Comparison of ENCODE assay signal across 28 cellular contexts in the genomic region with DNA sequence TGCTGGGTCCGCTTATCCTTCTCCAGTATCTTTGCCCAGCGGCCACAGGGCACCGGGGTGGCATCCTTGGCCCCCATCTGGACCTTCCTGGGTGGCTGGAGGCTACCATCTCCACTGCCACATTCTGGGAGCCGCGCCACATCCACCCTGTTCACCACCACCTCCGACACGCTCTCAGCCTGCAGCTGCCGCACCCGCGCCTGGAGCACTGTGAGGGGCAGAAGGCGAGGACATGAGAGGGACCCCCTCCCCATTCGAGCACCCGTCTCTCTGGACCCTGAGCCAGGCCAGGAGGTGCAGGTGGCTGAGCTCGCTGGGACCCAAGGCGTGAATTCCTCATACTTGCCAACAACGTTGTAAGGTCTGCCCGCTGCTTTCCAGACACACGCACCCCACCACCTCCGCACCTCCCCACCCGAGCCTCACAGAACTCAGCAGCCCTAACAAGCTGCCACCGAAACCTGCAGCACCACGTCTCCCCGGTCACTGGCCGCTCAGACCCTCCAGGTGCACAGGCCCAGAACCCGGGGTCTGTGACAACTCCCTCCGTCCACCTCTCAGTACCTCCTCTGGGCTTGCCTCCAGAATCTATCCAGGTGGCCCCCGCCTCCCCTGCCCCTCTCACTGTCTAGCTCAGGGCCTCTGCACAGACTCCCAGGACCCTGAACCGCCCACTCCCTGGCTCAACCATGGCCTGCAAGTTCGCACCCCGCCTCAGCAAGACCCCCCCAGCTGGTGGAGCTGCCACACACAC. TPM values are rescaled to one million over a fixed set of nuclear protein-coding genes. Genes with fewer than 3 reads are reported as not detected.
DNase-seq lines count a peak whose midpoint lies in the region; ATAC-seq, FAIRE-seq and TF ChIP-seq lines count a peak whose summit lies in the region.
"Had no signal": no experiment of that assay in that cellular context is flagged by ENCODE, and none has a peak within 500 bp of the region (broad histone marks: within the 10 kb centered on the region; RNA-seq: fewer than 3 reads in every experiment).

No MANE protein-coding gene starts in this region.

- POLR2A ChIA-PET in CD8-positive, alpha-beta memory T cell (lab: Charles Lee) = no interaction called here
- POLR2A ChIA-PET in K562 (lab: Yijun Ruan, JAX) = no interaction called here

- H3K4me2 ChIP-seq in BLaER1 treated with 17β-estradiol and CSF1 and Interleukin-3, amounts not matched to agents 10 nM and 100 nM = peak overlapping the region in 7 of 11 experiments; percentile 5 to 96 (median 23); a peak in 7 of 22 replicates
- H3K4me2 ChIP-seq in K562 (ENCODE audit: insufficient read depth, low read length) = no peak overlapping the region

- no peak for TF ChIP-seq RAD21 in K562 (CRISPR knock-in tag; conservative IDR thresholded peaks at IDR 0.05 in 1 of 2, IDR thresholded peaks at IDR 0.05 in 1 of 2)

- no peaks in the 10 kb centered on the region for H3K9me3 Mint-ChIP-seq in CD8-positive, alpha-beta memory T cell
- H3K9me3 Mint-ChIP-seq: activated T-helper 2 cell treated with anti-CD3 and anti-CD28 coated beads, Interferon-gamma antibody, Interleukin-2, Interleukin-4, amounts not matched to agents 10 μg/mL and 5 μg/mL and 100 μg/mL, durations not matched to agents 14 hours and 24 hours and 36 hours; CD8-positive, alpha-beta T cell; effector memory CD8-positive, alpha-beta T cell; WTC11 had no signal

- peak overlapping the region in 4 of 7 donors; percentile 9 to 61 (median 39) for H3K4me3 Mint-ChIP-seq in CD8-positive, alpha-beta memory T cell
- H3K4me3 Mint-ChIP-seq: CD8-positive, alpha-beta T cell; WTC11 had no signal

- peaks cover 27 to 45% (median 38%) of the 10 kb centered on the region in 3 donors for H3K4me1 Mint-ChIP-seq in CD8-positive, alpha-beta memory T cell

- no peak overlapping the region for H3K27ac ChIP-seq in BLaER1 treated with 17β-estradiol and CSF1 and Interleukin-3, amounts not matched to agents 10 nM and 100 nM
- no peak overlapping the region for H3K27ac ChIP-seq in CD8-positive, alpha-beta memory T cell (ENCODE audit: low read depth, low read length)
- no peak overlapping the region for H3K27ac ChIP-seq in K562 (ENCODE audit: extremely low read depth, low read depth, low read length)
- H3K27ac ChIP-seq: ascending aorta, heart left ventricle, ovary, stomach, thyroid gland had no signal

- peaks cover 6 to 48% (median 6%) of the 10 kb centered on the region in 3 donors for H3K36me3 Mint-ChIP-seq in CD8-positive, alpha-beta memory T cell

- H3K79me2 ChIP-seq in K562 (ENCODE audit: control insufficient read depth, insufficient read depth, low read length) = peaks cover 50% of the 10 kb centered on the region

- H3K9me1 ChIP-seq in K562 (ENCODE audit: control insufficient read depth, insufficient read depth, low read length) = no peaks in the 10 kb centered on the region

- peaks cover 2 to 63% (median 47%) of the 10 kb centered on the region in 11 experiments; a peak in 21 of 22 replicates for H4K20me1 ChIP-seq in BLaER1 treated with 17β-estradiol and CSF1 and Interleukin-3, amounts not matched to agents 10 nM and 100 nM
- no peaks in the 10 kb centered on the region for H4K20me1 ChIP-seq in K562 (replicated peaks; ENCODE audit: control insufficient read depth, insufficient read depth, low read length)

- no peaks in the 10 kb centered on the region for H3K9me3 ChIP-seq in BLaER1 treated with 17β-estradiol and CSF1 and Interleukin-3, amounts not matched to agents 10 nM and 100 nM (replicated peaks in 1 of 11)
- H3K9me3 ChIP-seq in CD8-positive, alpha-beta memory T cell (ENCODE audit: low read length) = no peaks in the 10 kb centered on the region
- no peaks in the 10 kb centered on the region for H3K9me3 ChIP-seq in K562 (replicated peaks; ENCODE audit: control insufficient read depth, insufficient read depth, low read depth, low read length)
- H3K9me3 ChIP-seq: ascending aorta, heart left ventricle, ovary, stomach, thyroid gland had no signal

- no TSS peak for BruUV-seq in K562 (replicated peaks; lab: Mats Ljungman, UMichigan)

- H2AFZ ChIP-seq in K562 (ENCODE audit: low read depth, low read length) = no peak overlapping the region

- H3K4me3 ChIP-seq in BLaER1 treated with 17β-estradiol and CSF1 and Interleukin-3, amounts not matched to agents 10 nM and 100 nM = no peak overlapping the region
- no peak overlapping the region for H3K4me3 ChIP-seq in CD8-positive, alpha-beta memory T cell (ENCODE audit: low read length)
- H3K4me3 ChIP-seq in K562 = no peak overlapping the region
- H3K4me3 ChIP-seq: ascending aorta, heart left ventricle, ovary, stomach, thyroid gland had no signal

- peaks cover 28 to 64% (median 49%) of the 10 kb centered on the region in 11 experiments for H3K36me3 ChIP-seq in BLaER1 treated with 17β-estradiol and CSF1 and Interleukin-3, amounts not matched to agents 10 nM and 100 nM
- H3K36me3 ChIP-seq in CD8-positive, alpha-beta memory T cell (ENCODE audit: insufficient read depth, low read length) = peaks cover 12% of the 10 kb centered on the region
- H3K36me3 ChIP-seq in K562 (ENCODE audit: control insufficient read depth, insufficient read depth, low read length) = peaks cover 56% of the 10 kb centered on the region; the same call in 2 of the 3 replicates
- H3K36me3 ChIP-seq: ovary had no signal

- CTCF ChIA-PET in CD8-positive, alpha-beta memory T cell (lab: Charles Lee) = interaction anchor here (0.8 to 1.0 kb wide), 2 partner anchors 33 to 119 kb away, joined by 3 to 5 read pairs; a partner anchor contains a TSS
- CTCF ChIA-PET in K562 (lab: Yijun Ruan, JAX; ENCODE audit: low intra/inter-chr PET ratio) = no interaction called here

- H3K27me3 ChIP-seq in BLaER1 treated with 17β-estradiol and CSF1 and Interleukin-3, amounts not matched to agents 10 nM and 100 nM = no peaks in the 10 kb centered on the region
- no peaks in the 10 kb centered on the region for H3K27me3 ChIP-seq in CD8-positive, alpha-beta memory T cell (ENCODE audit: insufficient read depth, low read length, poor library complexity, severe bottlenecking)
- H3K27me3 ChIP-seq in K562 (ENCODE audit: control insufficient read depth in 2 of 2, insufficient read depth in 2 of 2, low read length in 2 of 2) = no peaks in the 10 kb centered on the region
- H3K27me3 ChIP-seq: ascending aorta, heart left ventricle, ovary, stomach, thyroid gland had no signal

- DNase-seq in CD8-positive, alpha-beta memory T cell = no peak
- DNase-seq in K562 (ENCODE audit: extremely low read depth in 1 of 4, low spot score in 3 of 4) = no peak
- no peak for DNase-seq in ACHN
- DNase-seq: activated CD4-positive, alpha-beta T cell treated with anti-CD3 and anti-CD28 coated beads, Interleukin-2, amount 50 U/mL, for 1 hour; CD8-positive, alpha-beta T cell; cortex of kidney; DMS 273 treated with DMSO at 0.1 percent for 48 hours; effector memory CD8-positive, alpha-beta T cell; heart left ventricle; kidney; NCI-H1048; NCI-H187; small intestine; stimulated activated CD8-positive, alpha-beta memory T cell treated with anti-CD3 and anti-CD28 coated beads, Interleukin-4, amount 100 ng/mL, for 48 hours; stomach; thyroid gland had no signal

- TF ChIP-seq EP300 in K562 (IDR thresholded peaks at IDR 0.05; ENCODE audit: low read length) = no peak

- H3K27ac Mint-ChIP-seq in CD8-positive, alpha-beta memory T cell = peak overlapping the region in 2 of 8 donors; percentile 45 to 92
- H3K27ac Mint-ChIP-seq: activated naive CD8-positive, alpha-beta T cell; activated T-helper 2 cell treated with anti-CD3 and anti-CD28 coated beads, Interferon-gamma antibody, Interleukin-2, Interleukin-4, amounts not matched to agents 10 μg/mL and 5 μg/mL and 100 μg/mL, durations not matched to agents 14 hours and 24 hours and 36 hours; CD8-positive, alpha-beta T cell; WTC11 had no signal

- no peak for ATAC-seq in K562
- no peak for ATAC-seq in GM21423 (IDR thresholded peaks at IDR 0.05; ENCODE audit: unreplicated experiment)
- no peak for ATAC-seq in HG03039 (IDR thresholded peaks at IDR 0.05; ENCODE audit: unreplicated experiment)
- ATAC-seq: CD8-positive, alpha-beta T cell; effector memory CD8-positive, alpha-beta T cell; WTC11 had no signal

- TF ChIP-seq CTCF in K562 (IDR thresholded peaks at IDR 0.05 in 2 of 3, conservative IDR thresholded peaks at IDR 0.05 in 1 of 3; ENCODE audit: insufficient read depth in 2 of 3, low read depth in 1 of 3, low read length in 3 of 3) = no peak

- H3K4me1 ChIP-seq in BLaER1 treated with 17β-estradiol and CSF1 and Interleukin-3, amounts not matched to agents 10 nM and 100 nM = peaks cover 20 to 73% (median 57%) of the 10 kb centered on the region in 10 experiments
- peaks cover 19% of the 10 kb centered on the region for H3K4me1 ChIP-seq in CD8-positive, alpha-beta memory T cell (ENCODE audit: insufficient read depth, low read length)
- peaks cover 0 to 51% of the 10 kb centered on the region in 2 experiments; a peak in 4 of 5 replicates for H3K4me1 ChIP-seq in K562 (replicated peaks in 1 of 2; ENCODE audit: control insufficient read depth in 2 of 2, insufficient read depth in 2 of 2, low read length in 2 of 2)

- no peak for FAIRE-seq in K562 (lab: Jason Lieb, UNC)
- FAIRE-seq: kidney, small intestine had no signal

- in situ Hi-C loops in K562 (cut with MboI) (no loop called here), ACHN (cut with HindIII; ENCODE audit: low pct_ligation_motif_present, low pct_unique_long_range_greater_than_20kb, low sequenced_read_pairs) (no loop called here)

- WGBS in K562 (ENCODE audit: insufficient coverage, low coverage, missing lambda C conversion rate) = 94% methylated on average over 23 of the region's 30 CpGs

- no peak for TF ChIP-seq POLR2A in K562 (conservative IDR thresholded peaks at IDR 0.05)

- no peaks in the 10 kb centered on the region for H3K27me3 Mint-ChIP-seq in CD8-positive, alpha-beta memory T cell
- H3K27me3 Mint-ChIP-seq: activated naive CD8-positive, alpha-beta T cell; effector memory CD8-positive, alpha-beta T cell had no signal

- intact Hi-C loops in K562 (cut with micrococcal nuclease) = no loop called here

- H3K9ac ChIP-seq in BLaER1 treated with 17β-estradiol and CSF1 and Interleukin-3, amounts not matched to agents 10 nM and 100 nM = peak overlapping the region in 5 of 11 experiments; percentile 5 to 44 (median 26); a peak in 4 of 22 replicates
- peak overlapping the region in 1 of 2 experiments; percentile 26; a peak in 1 of 4 replicates for H3K9ac ChIP-seq in K562 (ENCODE audit: insufficient read depth in 1 of 2, low read depth in 2 of 2, low read length in 2 of 2)

RNA-seq across cellular contexts. Expression of a gene that starts 3.2 kb away (rescaled TPM):
- total RNA-seq in CD8-positive, alpha-beta memory T cell = 10 to 100 TPM; 75.2 to 77.3 TPM
- 58.8 TPM for polyA plus RNA-seq in CD8-positive, alpha-beta memory T cell
- 71.2 and 248 TPM in 2 replicates for total RNA-seq in K562 (2011; cell fraction: chromatin; rRNA removed; ENCODE audit: low replicate concordance)
- total RNA-seq in K562 (2011; cell fraction: nucleolus; rRNA removed) = 221 and 235 TPM in 2 replicates
- 86.3 and 109 TPM in 2 replicates for total RNA-seq in K562 (2011; cell fraction: nucleoplasm; rRNA removed)
- total RNA-seq in K562 (2014; rRNA removed) = 82.8 and 96.5 TPM in 2 replicates
- 33.4 and 49.3 TPM in 2 replicates for total RNA-seq in K562 (2014; rRNA removed; fragmentation: Illumina TruSeq; extraction: Trizol)
- 61.9 and 68.0 TPM in 2 replicates for total RNA-seq in K562 (2015; rRNA removed; fragmentation: Illumina TruSeq; extraction: Trizol)
- 134 and 144 TPM in 2 replicates for total RNA-seq in K562 (2021)
- 60.8 and 111 TPM in 2 replicates for polyA plus RNA-seq in K562 (2011; rRNA removed)
- 39.8 and 94.7 TPM in 2 replicates for polyA plus RNA-seq in K562 (2011; cell fraction: cytosol; rRNA removed)
- 319 and 523 TPM in 2 replicates for polyA plus RNA-seq in K562 (2011; cell fraction: nucleus; rRNA removed)
- polyA plus RNA-seq in K562 (2012) = 95.6 and 140 TPM in 2 replicates
- 71.8 and 99.5 TPM in 2 replicates for polyA plus RNA-seq in K562 (2014; fragmentation: Illumina TruSeq; extraction: Trizol)
- 10 to 100 TPM; 30.3 to 34.0 TPM for polyA plus RNA-seq in K562 (2014; fragmentation: Nextera tagmentation; extraction: Ambion mirVana)
- polyA plus RNA-seq in K562 (2014; rRNA removed) = 67.5 and 88.4 TPM in 2 replicates
- polyA minus RNA-seq in K562 (2011; rRNA and poly(A)+ RNA removed) = 60.0 and 108 TPM in 2 replicates
- polyA minus RNA-seq in K562 (2011; cell fraction: cytosol; rRNA and poly(A)+ RNA removed) = 88.4 and 105 TPM in 2 replicates
- polyA minus RNA-seq in K562 (2011; cell fraction: nucleus; rRNA and poly(A)+ RNA removed) = 57.5 and 62.3 TPM in 2 replicates

RNA-seq across cellular contexts. Expression of a gene that starts 9.5 kb away (rescaled TPM):
- under 1 TPM; 0.20 to 0.22 TPM for total RNA-seq in CD8-positive, alpha-beta memory T cell
- polyA plus RNA-seq in CD8-positive, alpha-beta memory T cell = not detected
- total RNA-seq in K562 (2011; cell fraction: chromatin; rRNA removed; ENCODE audit: low replicate concordance) = 2.3 and 4.6 TPM in 2 replicates
- total RNA-seq in K562 (2011; cell fraction: nucleolus; rRNA removed) = 3.2 and 3.7 TPM in 2 replicates
- 2.6 and 4.0 TPM in 2 replicates for total RNA-seq in K562 (2011; cell fraction: nucleoplasm; rRNA removed)
- total RNA-seq in K562 (2014; rRNA removed) (0.49 and 1.7 TPM in 2 replicates), K562 (2014; rRNA removed; fragmentation: Illumina TruSeq; extraction: Trizol) (not detected in 2 replicates), K562 (2015; rRNA removed; fragmentation: Illumina TruSeq; extraction: Trizol) (0.25 TPM in 1 of 2 replicates, not detected in the other), K562 (2021) (0.58 and 0.86 TPM in 2 replicates)
- polyA plus RNA-seq in K562 (2011; rRNA removed) (0.14 and 0.24 TPM in 2 replicates), K562 (2014; fragmentation: Illumina TruSeq; extraction: Trizol) (0.14 TPM in 1 of 2 replicates, not detected in the other), K562 (2014; fragmentation: Nextera tagmentation; extraction: Ambion mirVana) (not detected), K562 (2014; rRNA removed) (1.6 and 2.2 TPM in 2 replicates)
- polyA plus RNA-seq in K562 (2011; cell fraction: cytosol; rRNA removed) = 0.18 and 0.34 TPM in 2 replicates
- polyA plus RNA-seq in K562 (2011; cell fraction: nucleus; rRNA removed) = 1.5 and 3.3 TPM in 2 replicates
- 0.60 and 0.89 TPM in 2 replicates for polyA plus RNA-seq in K562 (2012)
- not detected in 2 replicates for polyA minus RNA-seq in K562 (2011; rRNA and poly(A)+ RNA removed)
- polyA minus RNA-seq in K562 (2011; cell fraction: cytosol; rRNA and poly(A)+ RNA removed) = not detected in 2 replicates
- 0.33 and 0.40 TPM in 2 replicates for polyA minus RNA-seq in K562 (2011; cell fraction: nucleus; rRNA and poly(A)+ RNA removed)
- total RNA-seq: activated T-helper 2 cell treated with anti-CD3 and anti-CD28 coated beads, Interferon-gamma antibody, Interleukin-2, Interleukin-4, amounts not matched to agents 10 μg/mL and 5 μg/mL and 100 μg/mL, durations not matched to agents 14 hours and 24 hours and 36 hours; ascending aorta; cardiac septum; fibroblast of villous mesenchyme; H4; thyroid gland had no signal
- polyA plus RNA-seq: liver had no signal

RNA-seq across cellular contexts. Expression of a gene that starts 32.9 kb away (rescaled TPM):
- total RNA-seq in CD8-positive, alpha-beta memory T cell = 10 to 100 TPM; 89.6 to 95.5 TPM
- polyA plus RNA-seq in CD8-positive, alpha-beta memory T cell = 100.0 TPM
- 35.2 and 104 TPM in 2 replicates for total RNA-seq in K562 (2011; cell fraction: chromatin; rRNA removed; ENCODE audit: low replicate concordance)
- total RNA-seq in K562 (2011; cell fraction: nucleolus; rRNA removed) = 88.7 and 118 TPM in 2 replicates
- total RNA-seq in K562 (2011; cell fraction: nucleoplasm; rRNA removed) = 57.0 and 58.7 TPM in 2 replicates
- total RNA-seq in K562 (2014; rRNA removed) (101 and 128 TPM in 2 replicates), K562 (2014; rRNA removed; fragmentation: Illumina TruSeq; extraction: Trizol) (6.6 and 7.6 TPM in 2 replicates), K562 (2015; rRNA removed; fragmentation: Illumina TruSeq; extraction: Trizol) (26.2 and 31.8 TPM in 2 replicates), K562 (2021) (85.7 and 95.8 TPM in 2 replicates)
- polyA plus RNA-seq in K562 (2011; rRNA removed) (6.5 and 12.3 TPM in 2 replicates), K562 (2014; fragmentation: Illumina TruSeq; extraction: Trizol) (9.1 and 34.6 TPM in 2 replicates), K562 (2014; fragmentation: Nextera tagmentation; extraction: Ambion mirVana) (under 1 TPM; 0.27 to 0.36 TPM), K562 (2014; rRNA removed) (79.0 and 87.6 TPM in 2 replicates)
- 22.5 and 58.3 TPM in 2 replicates for polyA plus RNA-seq in K562 (2011; cell fraction: cytosol; rRNA removed)
- polyA plus RNA-seq in K562 (2011; cell fraction: nucleus; rRNA removed) = 48.9 and 104 TPM in 2 replicates
- 65.9 and 76.9 TPM in 2 replicates for polyA plus RNA-seq in K562 (2012)
- 1.7 and 4.6 TPM in 2 replicates for polyA minus RNA-seq in K562 (2011; rRNA and poly(A)+ RNA removed)
- 20.2 and 32.4 TPM in 2 replicates for polyA minus RNA-seq in K562 (2011; cell fraction: cytosol; rRNA and poly(A)+ RNA removed)
- 34.3 and 38.8 TPM in 2 replicates for polyA minus RNA-seq in K562 (2011; cell fraction: nucleus; rRNA and poly(A)+ RNA removed)

RNA-seq across cellular contexts. Expression of a gene that starts 40.5 kb away (rescaled TPM):
- under 1 TPM; 0.42 to 0.48 TPM for total RNA-seq in CD8-positive, alpha-beta memory T cell
- polyA plus RNA-seq in CD8-positive, alpha-beta memory T cell = not detected
- total RNA-seq in K562 (2011; cell fraction: chromatin; rRNA removed; ENCODE audit: low replicate concordance) = 2.7 and 8.1 TPM in 2 replicates
- total RNA-seq in K562 (2011; cell fraction: nucleolus; rRNA removed) = 6.2 and 7.2 TPM in 2 replicates
- 3.6 and 3.7 TPM in 2 replicates for total RNA-seq in K562 (2011; cell fraction: nucleoplasm; rRNA removed)
- 0.82 and 1.3 TPM in 2 replicates for total RNA-seq in K562 (2014; rRNA removed)
- 0.29 and 0.40 TPM in 2 replicates for total RNA-seq in K562 (2014; rRNA removed; fragmentation: Illumina TruSeq; extraction: Trizol)
- total RNA-seq in K562 (2015; rRNA removed; fragmentation: Illumina TruSeq; extraction: Trizol) = 0.29 and 0.30 TPM in 2 replicates
- 3.9 and 4.2 TPM in 2 replicates for total RNA-seq in K562 (2021)
- polyA plus RNA-seq in K562 (2011; rRNA removed) = 0.64 and 0.76 TPM in 2 replicates
- 1.1 and 1.5 TPM in 2 replicates for polyA plus RNA-seq in K562 (2011; cell fraction: cytosol; rRNA removed)
- polyA plus RNA-seq in K562 (2011; cell fraction: nucleus; rRNA removed) = 3.0 and 3.9 TPM in 2 replicates
- polyA plus RNA-seq in K562 (2012) = 1.6 and 1.7 TPM in 2 replicates
- polyA plus RNA-seq in K562 (2014; fragmentation: Illumina TruSeq; extraction: Trizol) = 0.91 and 1.9 TPM in 2 replicates
- polyA plus RNA-seq in K562 (2014; fragmentation: Nextera tagmentation; extraction: Ambion mirVana) = not detected
- 0.86 and 1.2 TPM in 2 replicates for polyA plus RNA-seq in K562 (2014; rRNA removed)
- polyA minus RNA-seq in K562 (2011; rRNA and poly(A)+ RNA removed) = 1.3 and 1.6 TPM in 2 replicates
- 2.3 and 3.5 TPM in 2 replicates for polyA minus RNA-seq in K562 (2011; cell fraction: cytosol; rRNA and poly(A)+ RNA removed)
- polyA minus RNA-seq in K562 (2011; cell fraction: nucleus; rRNA and poly(A)+ RNA removed) = 1.5 and 2.2 TPM in 2 replicates
- total RNA-seq: ascending aorta, thyroid gland had no signal

RNA-seq across cellular contexts. Expression of a gene that starts 46.1 kb away (rescaled TPM):
- total RNA-seq in CD8-positive, alpha-beta memory T cell = 1 to 10 TPM; 7.7 to 8.0 TPM
- 0.81 TPM for polyA plus RNA-seq in CD8-positive, alpha-beta memory T cell
- 3.0 and 7.7 TPM in 2 replicates for total RNA-seq in K562 (2011; cell fraction: chromatin; rRNA removed; ENCODE audit: low replicate concordance)
- total RNA-seq in K562 (2011; cell fraction: nucleolus; rRNA removed) = 9.3 and 12.7 TPM in 2 replicates
- 5.3 and 7.4 TPM in 2 replicates for total RNA-seq in K562 (2011; cell fraction: nucleoplasm; rRNA removed)
- total RNA-seq in K562 (2014; rRNA removed) (5.3 and 7.8 TPM in 2 replicates), K562 (2014; rRNA removed; fragmentation: Illumina TruSeq; extraction: Trizol) (1.3 and 2.0 TPM in 2 replicates), K562 (2015; rRNA removed; fragmentation: Illumina TruSeq; extraction: Trizol) (4.5 and 4.6 TPM in 2 replicates), K562 (2021) (5.7 and 6.6 TPM in 2 replicates)
- polyA plus RNA-seq in K562 (2011; rRNA removed) (3.9 and 5.2 TPM in 2 replicates), K562 (2014; fragmentation: Illumina TruSeq; extraction: Trizol) (2.2 and 4.6 TPM in 2 replicates), K562 (2014; fragmentation: Nextera tagmentation; extraction: Ambion mirVana) (under 1 TPM in 1 of 2 experiments, not detected in 1; 0.35 TPM), K562 (2014; rRNA removed) (6.8 and 8.0 TPM in 2 replicates)
- 8.1 and 20.9 TPM in 2 replicates for polyA plus RNA-seq in K562 (2011; cell fraction: cytosol; rRNA removed)
- polyA plus RNA-seq in K562 (2011; cell fraction: nucleus; rRNA removed) = 26.1 and 42.9 TPM in 2 replicates
- polyA plus RNA-seq in K562 (2012) = 7.1 and 8.8 TPM in 2 replicates
- 2.2 and 2.9 TPM in 2 replicates for polyA minus RNA-seq in K562 (2011; rRNA and poly(A)+ RNA removed)
- polyA minus RNA-seq in K562 (2011; cell fraction: cytosol; rRNA and poly(A)+ RNA removed) = 5.1 and 7.8 TPM in 2 replicates
- polyA minus RNA-seq in K562 (2011; cell fraction: nucleus; rRNA and poly(A)+ RNA removed) = 3.2 and 4.0 TPM in 2 replicates
